32 cellular contexts compared by ENCODE assay signal in the genomic region with DNA sequence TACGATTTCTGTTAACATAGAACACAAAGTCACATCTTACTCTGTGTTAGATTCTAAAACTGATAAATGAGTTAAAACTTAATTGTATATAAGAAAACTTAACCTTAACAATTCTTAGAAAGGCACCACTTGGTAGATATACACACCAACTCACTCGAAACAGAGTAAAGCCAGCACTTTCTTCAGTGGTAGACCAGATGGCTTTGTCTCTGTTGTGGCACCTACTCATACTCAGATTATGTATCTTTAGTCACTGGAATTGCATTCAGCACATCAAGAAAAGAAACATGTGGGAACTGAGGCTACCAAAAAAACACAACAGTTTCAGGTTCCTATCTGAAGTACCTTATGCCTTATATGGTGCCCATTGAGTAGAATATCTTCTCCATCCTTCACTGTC.
"Had no signal": no experiment of that assay in that cellular context is flagged by ENCODE, and none has a peak within 500 bp of the region (broad histone marks: within the 10 kb centered on the region; RNA-seq: fewer than 3 reads in every experiment).

No MANE protein-coding gene starts in this region.

- H3K4me3 ChIP-seq: adrenal gland, body of pancreas, heart left ventricle had no signal

- H3K36me3 ChIP-seq: adrenal gland, heart left ventricle had no signal

- H3K36me3 Mint-ChIP-seq: activated CD4-positive, alpha-beta memory T cell treated with anti-CD3 and anti-CD28 coated beads for 36 hours; activated CD8-positive, alpha-beta memory T cell treated with anti-CD3 and anti-CD28 coated beads, Interleukin-2, amount 10 ng/mL, durations not matched to agents 7 days and 5 days; activated naive CD4-positive, alpha-beta T cell treated with anti-CD3 and anti-CD28 coated beads, Interleukin-2, amount 50 U/mL, for 24 hours; activated naive CD8-positive, alpha-beta T cell treated with anti-CD3 and anti-CD28 coated beads for 36 hours had no signal

- H3K9me3 Mint-ChIP-seq: activated CD4-positive, alpha-beta T cell treated with anti-CD3 and anti-CD28 coated beads, Interleukin-2, amount 10 ng/mL, durations not matched to agents 24 days and 14 days; activated naive CD4-positive, alpha-beta T cell treated with anti-CD3 and anti-CD28 coated beads for 36 hours; activated naive CD4-positive, alpha-beta T cell treated with anti-CD3 and anti-CD28 coated beads, Interleukin-2, amount 50 U/mL, for 24 hours; activated naive CD8-positive, alpha-beta T cell treated with anti-CD3 and anti-CD28 coated beads for 36 hours; activated T-helper 1 cell treated with anti-CD3 and anti-CD28 coated beads, Interleukin-12 subunit alpha, Interleukin-12 subunit beta, Interleukin-2, Interleukin-4 antibody, amounts not matched to agents 30 ng/mL and 10 ng/mL and 1 ng/mL, durations not matched to agents 14 hours and 24 hours and 36 hours; activated T-helper 2 cell treated with anti-CD3 and anti-CD28 coated beads, Interferon-gamma antibody, Interleukin-2, Interleukin-4, amounts not matched to agents 10 μg/mL and 5 μg/mL and 100 μg/mL, durations not matched to agents 14 hours and 24 hours and 36 hours; T-helper 2 cell treated with Interferon-gamma antibody and Interleukin-4, amounts not matched to agents 5 μg/mL and 100 μg/mL, for 36 hours had no signal

- H3K27ac ChIP-seq: adrenal gland, body of pancreas, heart left ventricle had no signal

- H3K4me1 ChIP-seq: adrenal gland had no signal

- H3K27me3 ChIP-seq: adrenal gland, body of pancreas, heart left ventricle had no signal

- FAIRE-seq: colon, frontal cortex had no signal

- ATAC-seq: activated CD4-positive, alpha-beta T cell treated with anti-CD3 and anti-CD28 coated beads for 36 hours; activated CD8-positive, alpha-beta memory T cell treated with anti-CD3 and anti-CD28 coated beads, Interleukin-2, amount 10 ng/mL, durations not matched to agents 7 days and 5 days; activated CD8-positive, alpha-beta T cell treated with anti-CD3 and anti-CD28 coated beads, Interleukin-2, amount 10 ng/mL, durations not matched to agents 7 days and 5 days; activated naive CD8-positive, alpha-beta T cell treated with anti-CD3 and anti-CD28 coated beads, Interleukin-2, amount 50 U/mL, for 24 hours; body of pancreas; effector memory CD8-positive, alpha-beta T cell; heart left ventricle; T-helper 17 cell had no signal

- H3K4me3 Mint-ChIP-seq: activated CD4-positive, alpha-beta memory T cell treated with anti-CD3 and anti-CD28 coated beads for 36 hours; activated CD4-positive, alpha-beta T cell treated with anti-CD3 and anti-CD28 coated beads for 36 hours; activated CD4-positive, alpha-beta T cell treated with anti-CD3 and anti-CD28 coated beads, Interleukin-2, amount 10 ng/mL, durations not matched to agents 24 days and 14 days; activated CD8-positive, alpha-beta memory T cell treated with anti-CD3 and anti-CD28 coated beads, Interleukin-2, amount 10 ng/mL, durations not matched to agents 7 days and 5 days; activated CD8-positive, alpha-beta T cell treated with anti-CD3 and anti-CD28 coated beads, Interleukin-2, amount 10 ng/mL, durations not matched to agents 7 days and 5 days; activated naive CD4-positive, alpha-beta T cell treated with anti-CD3 and anti-CD28 coated beads for 36 hours; activated naive CD4-positive, alpha-beta T cell treated with anti-CD3 and anti-CD28 coated beads, Interleukin-2, amount 50 U/mL, for 24 hours; activated naive CD8-positive, alpha-beta T cell treated with anti-CD3 and anti-CD28 coated beads for 36 hours; activated naive CD8-positive, alpha-beta T cell treated with anti-CD3 and anti-CD28 coated beads, Interleukin-2, amount 50 U/mL, for 24 hours; activated T-helper 1 cell treated with anti-CD3 and anti-CD28 coated beads, Interleukin-12 subunit alpha, Interleukin-12 subunit beta, Interleukin-2, Interleukin-4 antibody, amounts not matched to agents 30 ng/mL and 10 ng/mL and 1 ng/mL, durations not matched to agents 14 hours and 24 hours and 36 hours; effector memory CD8-positive, alpha-beta T cell; T-helper 17 cell; T-helper 2 cell treated with Interferon-gamma antibody and Interleukin-4, amounts not matched to agents 5 μg/mL and 100 μg/mL, for 36 hours had no signal

- DNase-seq: activated CD4-positive, alpha-beta memory T cell treated with anti-CD3 and anti-CD28 coated beads for 36 hours; activated CD4-positive, alpha-beta T cell treated with anti-CD3 and anti-CD28 coated beads for 36 hours; activated CD4-positive, alpha-beta T cell treated with anti-CD3 and anti-CD28 coated beads, Interleukin-2, amount 10 ng/mL, durations not matched to agents 24 days and 14 days; activated CD4-positive, CD25-positive, alpha-beta regulatory T cell; activated CD4-positive, CD25-positive, alpha-beta regulatory T cell treated with anti-CD3 and anti-CD28 coated beads, Interleukin-2, amount 50 U/mL, for 72 hours; activated CD8-positive, alpha-beta memory T cell treated with anti-CD3 and anti-CD28 coated beads, Interleukin-2, amount 10 ng/mL, durations not matched to agents 7 days and 5 days; activated CD8-positive, alpha-beta memory T cell treated with anti-CD3 and anti-CD28 coated beads, Interleukin-2, amount 50 U/mL, for 4 hours; activated CD8-positive, alpha-beta T cell treated with anti-CD3 and anti-CD28 coated beads, Interleukin-2, amount 10 ng/mL, durations not matched to agents 7 days and 5 days; activated effector memory CD4-positive, alpha-beta T cell treated with anti-CD3 and anti-CD28 coated beads, Interleukin-2, amount 50 U/mL, for 16 hours; activated naive CD4-positive, alpha-beta T cell treated with anti-CD3 and anti-CD28 coated beads for 36 hours; activated naive CD8-positive, alpha-beta T cell treated with anti-CD3 and anti-CD28 coated beads for 36 hours; activated naive CD8-positive, alpha-beta T cell treated with anti-CD3 and anti-CD28 coated beads, Interleukin-2, amount 50 U/mL, for 24 hours; activated T-cell treated with anti-CD3 and anti-CD28 coated beads, Interleukin-2, amount 50 U/mL, for 1 hour; activated T-cell treated with anti-CD3 and anti-CD28 coated beads, Interleukin-2, amount 50 U/mL, for 48 hours; adrenal gland; aorta; body of pancreas; caudate nucleus; cortex of kidney; dermis blood vessel endothelial cell; effector CD4-positive, alpha-beta T cell; effector memory CD8-positive, alpha-beta T cell; foreskin fibroblast; heart left ventricle; T-helper 17 cell; T1000 had no signal

- H3K4me1 Mint-ChIP-seq: activated CD4-positive, alpha-beta T cell treated with anti-CD3 and anti-CD28 coated beads for 36 hours; activated CD4-positive, alpha-beta T cell treated with anti-CD3 and anti-CD28 coated beads, Interleukin-2, amount 10 ng/mL, durations not matched to agents 24 days and 14 days; activated CD8-positive, alpha-beta memory T cell treated with anti-CD3 and anti-CD28 coated beads, Interleukin-2, amount 10 ng/mL, durations not matched to agents 7 days and 5 days; activated naive CD4-positive, alpha-beta T cell treated with anti-CD3 and anti-CD28 coated beads, Interleukin-2, amount 50 U/mL, for 24 hours; activated naive CD8-positive, alpha-beta T cell treated with anti-CD3 and anti-CD28 coated beads for 36 hours; activated naive CD8-positive, alpha-beta T cell treated with anti-CD3 and anti-CD28 coated beads, Interleukin-2, amount 50 U/mL, for 24 hours; T-helper 17 cell had no signal

- H3K27me3 Mint-ChIP-seq: activated CD4-positive, alpha-beta memory T cell treated with anti-CD3 and anti-CD28 coated beads for 36 hours; activated CD4-positive, alpha-beta T cell treated with anti-CD3 and anti-CD28 coated beads, Interleukin-2, amount 10 ng/mL, durations not matched to agents 24 days and 14 days; activated CD8-positive, alpha-beta memory T cell treated with anti-CD3 and anti-CD28 coated beads, Interleukin-2, amount 10 ng/mL, durations not matched to agents 7 days and 5 days; effector memory CD8-positive, alpha-beta T cell had no signal

- H3K9me3 ChIP-seq: adrenal gland, body of pancreas had no signal

- H3K27ac Mint-ChIP-seq: activated CD4-positive, alpha-beta memory T cell treated with anti-CD3 and anti-CD28 coated beads for 36 hours; activated CD4-positive, alpha-beta T cell treated with anti-CD3 and anti-CD28 coated beads for 36 hours; activated CD4-positive, alpha-beta T cell treated with anti-CD3 and anti-CD28 coated beads, Interleukin-2, amount 10 ng/mL, durations not matched to agents 24 days and 14 days; activated CD8-positive, alpha-beta memory T cell treated with anti-CD3 and anti-CD28 coated beads, Interleukin-2, amount 10 ng/mL, durations not matched to agents 7 days and 5 days; activated CD8-positive, alpha-beta T cell treated with anti-CD3 and anti-CD28 coated beads, Interleukin-2, amount 10 ng/mL, durations not matched to agents 7 days and 5 days; activated naive CD4-positive, alpha-beta T cell treated with anti-CD3 and anti-CD28 coated beads for 36 hours; activated naive CD4-positive, alpha-beta T cell treated with anti-CD3 and anti-CD28 coated beads, Interleukin-2, amount 50 U/mL, for 24 hours; activated naive CD8-positive, alpha-beta T cell treated with anti-CD3 and anti-CD28 coated beads for 36 hours; activated naive CD8-positive, alpha-beta T cell treated with anti-CD3 and anti-CD28 coated beads, Interleukin-2, amount 50 U/mL, for 24 hours; activated T-helper 1 cell treated with anti-CD3 and anti-CD28 coated beads, Interleukin-12 subunit alpha, Interleukin-12 subunit beta, Interleukin-2, Interleukin-4 antibody, amounts not matched to agents 30 ng/mL and 10 ng/mL and 1 ng/mL, durations not matched to agents 14 hours and 24 hours and 36 hours; activated T-helper 2 cell treated with anti-CD3 and anti-CD28 coated beads, Interferon-gamma antibody, Interleukin-2, Interleukin-4, amounts not matched to agents 10 μg/mL and 5 μg/mL and 100 μg/mL, durations not matched to agents 14 hours and 24 hours and 36 hours; effector memory CD8-positive, alpha-beta T cell; T-helper 17 cell; T-helper 2 cell treated with Interferon-gamma antibody and Interleukin-4, amounts not matched to agents 5 μg/mL and 100 μg/mL, for 36 hours had no signal
